ENCODE assay signal across 31 cellular contexts in genomic region chr16:80601182-80601581, GRCh38.
"Had no signal": no experiment of that assay in that cellular context is flagged by ENCODE, and none has a peak within 500 bp of the region (broad histone marks: within the 10 kb centered on the region; RNA-seq: fewer than 3 reads in every experiment).

No MANE protein-coding gene starts in this region.

- H3K27ac Mint-ChIP-seq: naive thymus-derived CD8-positive, alpha-beta T cell; natural killer cell treated with Interleukin-12 subunit alpha and Interleukin-12 subunit beta and Interleukin-15 and Interleukin-18, amount 100 ng/mL, for 72 hours; nephron progenitor cell; progenitor cell of endocrine pancreas; stimulated activated memory B cell treated with anti-CD40 and anti-IgM and Interleukin-4, amounts not matched to agents 10 μg/mL and 1 μg/mL and 100 μg/mL, for 72 hours; stimulated activated naive CD8-positive, alpha-beta T cell treated with anti-CD3 and anti-CD28 coated beads, Interleukin-15, amount 100 ng/mL, for 72 hours; type B pancreatic cell had no signal

- H3K4me1 ChIP-seq: parathyroid adenoma, psoas muscle, right lobe of liver, sigmoid colon, suprapubic skin, testis, tibial artery, transverse colon, upper lobe of right lung, uterus had no signal

- H3K4me3 Mint-ChIP-seq: naive thymus-derived CD8-positive, alpha-beta T cell; natural killer cell treated with Interleukin-12 subunit alpha and Interleukin-12 subunit beta and Interleukin-15 and Interleukin-18, amount 100 ng/mL, for 72 hours; nephron progenitor cell; neural crest cell; stimulated activated memory B cell treated with anti-CD40 and anti-IgM and Interleukin-4, amounts not matched to agents 10 μg/mL and 1 μg/mL and 100 μg/mL, for 72 hours; type B pancreatic cell had no signal

- H3K27ac ChIP-seq: neutrophil, ovary, parathyroid adenoma, psoas muscle, right lobe of liver, sigmoid colon, suprapubic skin, testis, tibial artery, transverse colon, upper lobe of right lung, uterus had no signal

- H3K4me1 Mint-ChIP-seq: nephron progenitor cell, neural crest cell had no signal

- H3K9me3 ChIP-seq: neutrophil, ovary, psoas muscle, right lobe of liver, sigmoid colon, suprapubic skin, testis, tibial artery, transverse colon, upper lobe of right lung, uterus had no signal

- H3K4me3 ChIP-seq: ovary, psoas muscle, right lobe of liver, sigmoid colon, suprapubic skin, testis, tibial artery, transverse colon, upper lobe of right lung, uterus had no signal

- H3K36me3 Mint-ChIP-seq: type B pancreatic cell had no signal

- H3K27me3 Mint-ChIP-seq: progenitor cell of endocrine pancreas; stimulated activated memory B cell treated with anti-CD40 and anti-IgM and Interleukin-4, amounts not matched to agents 10 μg/mL and 1 μg/mL and 100 μg/mL, for 72 hours; stimulated activated naive CD8-positive, alpha-beta T cell treated with anti-CD3 and anti-CD28 coated beads, Interleukin-15, amount 100 ng/mL, for 72 hours; type B pancreatic cell had no signal

- DNase-seq: naive thymus-derived CD8-positive, alpha-beta T cell; nephron progenitor cell; nucleus accumbens; ovary; posterior cingulate gyrus; psoas muscle; right cardiac atrium; right lobe of liver; sigmoid colon; small intestine; stimulated activated CD4-positive, alpha-beta T cell treated with anti-CD3 and anti-CD28 coated beads, Interleukin-15, amount 100 ng/mL, for 24 hours; stimulated activated CD4-positive, alpha-beta T cell treated with anti-CD3 and anti-CD28 coated beads, Interleukin-2, amount 100 ng/mL, for 24 hours; stimulated activated CD4-positive, alpha-beta T cell treated with anti-CD3 and anti-CD28 coated beads, Interleukin-2, amount 100 ng/mL, for 48 hours; stimulated activated CD4-positive, alpha-beta T cell treated with anti-CD3 and anti-CD28 coated beads, Interleukin-4, amount 100 ng/mL, for 24 hours; stimulated activated naive CD4-positive, alpha-beta T cell; stimulated activated naive CD8-positive, alpha-beta T cell treated with anti-CD3 and anti-CD28 coated beads, Interleukin-15, amount 100 ng/mL, for 72 hours; stimulated activated naive CD8-positive, alpha-beta T cell treated with anti-CD3 and anti-CD28 coated beads, Interleukin-15, Interleukin-2, amounts not matched to agents 100 U/mL and 50 U/mL, for 24 hours; substantia nigra; testis; transverse colon; upper lobe of right lung; uterus had no signal

- H3K27me3 ChIP-seq: neutrophil, ovary, right lobe of liver, sigmoid colon, suprapubic skin, testis, tibial artery, transverse colon, upper lobe of right lung, uterus had no signal

- H3K36me3 ChIP-seq: ovary, right lobe of liver, sigmoid colon, suprapubic skin, tibial artery, transverse colon, uterus had no signal

- H3K9ac ChIP-seq: parathyroid adenoma had no signal

- H3K9me3 Mint-ChIP-seq: type B pancreatic cell had no signal

- ATAC-seq: naive thymus-derived CD8-positive, alpha-beta T cell; natural killer cell treated with Interleukin-12 subunit alpha and Interleukin-12 subunit beta and Interleukin-15 and Interleukin-18, amount 100 ng/mL, for 72 hours; psoas muscle; right cardiac atrium; right lobe of liver; stimulated activated memory B cell treated with anti-CD40 and anti-IgM and Interleukin-4, amounts not matched to agents 10 μg/mL and 1 μg/mL and 100 μg/mL, for 72 hours; stimulated activated naive CD8-positive, alpha-beta T cell treated with anti-CD3 and anti-CD28 coated beads, Interleukin-15, amount 100 ng/mL, for 72 hours; stimulated activated naive CD8-positive, alpha-beta T cell treated with anti-CD3 and anti-CD28 coated beads, Interleukin-15, Interleukin-2, amounts not matched to agents 100 U/mL and 50 U/mL, for 24 hours; upper lobe of right lung had no signal
